ENCODE assay signal across 1 cellular context in the genomic region with DNA sequence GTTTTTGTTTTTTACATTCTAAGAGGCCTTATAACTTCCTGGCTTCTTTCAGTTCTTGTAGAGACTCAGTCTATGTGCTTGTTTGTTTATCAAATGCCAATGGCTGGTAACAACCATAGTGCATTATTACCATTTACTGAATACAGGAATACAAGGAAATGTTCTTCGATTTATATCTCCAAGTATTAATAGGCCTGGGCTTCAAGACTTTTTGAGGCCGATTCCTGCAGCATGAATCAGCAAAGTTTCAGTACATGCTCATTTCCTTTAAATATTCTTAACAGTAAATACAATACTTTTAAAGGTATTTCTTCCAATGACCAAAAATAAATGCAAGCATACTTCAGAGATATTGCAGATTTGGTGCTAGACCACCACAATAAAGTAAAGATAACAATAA.
TF ChIP-seq lines count a peak whose summit lies in the region.

No MANE protein-coding gene starts in this region.

TF ChIP-seq in SK-N-SH treated with all-trans-retinoic acid at 6 μM for 48 hours, 23 proteins besides CTCF, POLR2A, EP300 and RAD21 (continued from another document):
- TF ChIP-seq, protein P1, sequence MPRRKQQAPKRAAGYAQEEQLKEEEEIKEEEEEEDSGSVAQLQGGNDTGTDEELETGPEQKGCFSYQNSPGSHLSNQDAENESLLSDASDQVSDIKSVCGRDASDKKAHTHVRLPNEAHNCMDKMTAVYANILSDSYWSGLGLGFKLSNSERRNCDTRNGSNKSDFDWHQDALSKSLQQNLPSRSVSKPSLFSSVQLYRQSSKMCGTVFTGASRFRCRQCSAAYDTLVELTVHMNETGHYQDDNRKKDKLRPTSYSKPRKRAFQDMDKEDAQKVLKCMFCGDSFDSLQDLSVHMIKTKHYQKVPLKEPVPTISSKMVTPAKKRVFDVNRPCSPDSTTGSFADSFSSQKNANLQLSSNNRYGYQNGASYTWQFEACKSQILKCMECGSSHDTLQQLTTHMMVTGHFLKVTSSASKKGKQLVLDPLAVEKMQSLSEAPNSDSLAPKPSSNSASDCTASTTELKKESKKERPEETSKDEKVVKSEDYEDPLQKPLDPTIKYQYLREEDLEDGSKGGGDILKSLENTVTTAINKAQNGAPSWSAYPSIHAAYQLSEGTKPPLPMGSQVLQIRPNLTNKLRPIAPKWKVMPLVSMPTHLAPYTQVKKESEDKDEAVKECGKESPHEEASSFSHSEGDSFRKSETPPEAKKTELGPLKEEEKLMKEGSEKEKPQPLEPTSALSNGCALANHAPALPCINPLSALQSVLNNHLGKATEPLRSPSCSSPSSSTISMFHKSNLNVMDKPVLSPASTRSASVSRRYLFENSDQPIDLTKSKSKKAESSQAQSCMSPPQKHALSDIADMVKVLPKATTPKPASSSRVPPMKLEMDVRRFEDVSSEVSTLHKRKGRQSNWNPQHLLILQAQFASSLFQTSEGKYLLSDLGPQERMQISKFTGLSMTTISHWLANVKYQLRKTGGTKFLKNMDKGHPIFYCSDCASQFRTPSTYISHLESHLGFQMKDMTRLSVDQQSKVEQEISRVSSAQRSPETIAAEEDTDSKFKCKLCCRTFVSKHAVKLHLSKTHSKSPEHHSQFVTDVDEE (CRISPR knock-in tag; IDR thresholded peaks at IDR 0.05) = no peak
- TF ChIP-seq ISL1 (CRISPR knock-in tag; IDR thresholded peaks at IDR 0.05) (no peak), PPARA (CRISPR knock-in tag; IDR thresholded peaks at IDR 0.05; ENCODE audit: borderline replicate concordance) (no peak), TOX (CRISPR knock-in tag; IDR thresholded peaks at IDR 0.05; ENCODE audit: borderline replicate concordance) (no peak), ZFP30 (CRISPR knock-in tag; IDR thresholded peaks at IDR 0.05) (no peak), OSR1 (CRISPR knock-in tag; IDR thresholded peaks at IDR 0.05) (no peak), ESRRG (CRISPR knock-in tag; IDR thresholded peaks at IDR 0.05) (no peak), ZNF70 (CRISPR knock-in tag; IDR thresholded peaks at IDR 0.05) (no peak), GLIS3 (CRISPR knock-in tag; IDR thresholded peaks at IDR 0.05) (no peak), ZC3H10 (CRISPR knock-in tag; IDR thresholded peaks at IDR 0.05) (no peak)
- TF ChIP-seq, protein P2, sequence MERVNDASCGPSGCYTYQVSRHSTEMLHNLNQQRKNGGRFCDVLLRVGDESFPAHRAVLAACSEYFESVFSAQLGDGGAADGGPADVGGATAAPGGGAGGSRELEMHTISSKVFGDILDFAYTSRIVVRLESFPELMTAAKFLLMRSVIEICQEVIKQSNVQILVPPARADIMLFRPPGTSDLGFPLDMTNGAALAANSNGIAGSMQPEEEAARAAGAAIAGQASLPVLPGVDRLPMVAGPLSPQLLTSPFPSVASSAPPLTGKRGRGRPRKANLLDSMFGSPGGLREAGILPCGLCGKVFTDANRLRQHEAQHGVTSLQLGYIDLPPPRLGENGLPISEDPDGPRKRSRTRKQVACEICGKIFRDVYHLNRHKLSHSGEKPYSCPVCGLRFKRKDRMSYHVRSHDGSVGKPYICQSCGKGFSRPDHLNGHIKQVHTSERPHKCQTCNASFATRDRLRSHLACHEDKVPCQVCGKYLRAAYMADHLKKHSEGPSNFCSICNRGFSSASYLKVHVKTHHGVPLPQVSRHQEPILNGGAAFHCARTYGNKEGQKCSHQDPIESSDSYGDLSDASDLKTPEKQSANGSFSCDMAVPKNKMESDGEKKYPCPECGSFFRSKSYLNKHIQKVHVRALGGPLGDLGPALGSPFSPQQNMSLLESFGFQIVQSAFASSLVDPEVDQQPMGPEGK (CRISPR knock-in tag; IDR thresholded peaks at IDR 0.05; ENCODE audit: borderline replicate concordance) = no peak
- TF ChIP-seq, protein P3, sequence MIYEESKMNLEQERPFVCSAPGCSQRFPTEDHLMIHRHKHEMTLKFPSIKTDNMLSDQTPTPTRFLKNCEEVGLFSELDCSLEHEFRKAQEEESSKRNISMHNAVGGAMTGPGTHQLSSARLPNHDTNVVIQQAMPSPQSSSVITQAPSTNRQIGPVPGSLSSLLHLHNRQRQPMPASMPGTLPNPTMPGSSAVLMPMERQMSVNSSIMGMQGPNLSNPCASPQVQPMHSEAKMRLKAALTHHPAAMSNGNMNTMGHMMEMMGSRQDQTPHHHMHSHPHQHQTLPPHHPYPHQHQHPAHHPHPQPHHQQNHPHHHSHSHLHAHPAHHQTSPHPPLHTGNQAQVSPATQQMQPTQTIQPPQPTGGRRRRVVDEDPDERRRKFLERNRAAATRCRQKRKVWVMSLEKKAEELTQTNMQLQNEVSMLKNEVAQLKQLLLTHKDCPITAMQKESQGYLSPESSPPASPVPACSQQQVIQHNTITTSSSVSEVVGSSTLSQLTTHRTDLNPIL (CRISPR knock-in tag; IDR thresholded peaks at IDR 0.05; ENCODE audit: low read depth) = no peak
TF ChIP-seq in SK-N-SH treated with all-trans-retinoic acid at 6 μM for 48 hours: peak in this region for 0.
